In genomic region chr2:172082944-172083718, GRCh38 we compare ENCODE assay signal across 12 cellular contexts. TPM values are rescaled to one million over a fixed set of nuclear protein-coding genes. Genes with fewer than 3 reads are reported as not detected.
DNase-seq lines count a peak whose midpoint lies in the region; ATAC-seq and TF ChIP-seq lines count a peak whose summit lies in the region.
"Had no signal": no experiment of that assay in that cellular context is flagged by ENCODE, and none has a peak within 500 bp of the region (broad histone marks: within the 10 kb centered on the region; RNA-seq: fewer than 3 reads in every experiment).

No MANE protein-coding gene starts in this region.

- peak overlapping the region; percentile 56 to 97 (median 86) for H3K4me3 Mint-ChIP-seq in CD4-positive, CD25-positive, alpha-beta regulatory T cell
- peak overlapping the region; percentile 45 for H3K4me3 Mint-ChIP-seq in activated naive CD8-positive, alpha-beta T cell treated with anti-CD3 and anti-CD28 coated beads, Interleukin-2, amount 50 U/mL, for 24 hours
- H3K4me3 Mint-ChIP-seq in naive B cell: peak overlapping the region in 7 of 8 donors; percentile 9 to 86 (median 56)

- peak overlapping the region; percentile 90; the same call in 1 of the 2 replicates for H2AFZ ChIP-seq in GM23248

- peaks cover 0 to 18% (median 6%) of the 10 kb centered on the region in 7 donors for H3K9me3 Mint-ChIP-seq in CD4-positive, CD25-positive, alpha-beta regulatory T cell
- H3K9me3 Mint-ChIP-seq in activated naive CD8-positive, alpha-beta T cell treated with anti-CD3 and anti-CD28 coated beads, Interleukin-2, amount 50 U/mL, for 24 hours: peaks cover 4% of the 10 kb centered on the region
- H3K9me3 Mint-ChIP-seq in naive B cell: peaks cover 0 to 41% (median 36%) of the 10 kb centered on the region in 7 donors

- TF ChIP-seq POLR2A in esophagus muscularis mucosa (IDR thresholded peaks at IDR 0.05; ENCODE audit: low read depth): no peak

- no peak for DNase-seq in CD4-positive, CD25-positive, alpha-beta regulatory T cell
- DNase-seq in GM23248 (peak; percentile 38), naive B cell (no peak), NAMALWA (ENCODE audit: low spot score) (no peak), esophagus muscularis mucosa (ENCODE audit: extremely low spot score) (no peak)
- DNase-seq in activated naive CD8-positive, alpha-beta T cell treated with anti-CD3 and anti-CD28 coated beads, Interleukin-2, amount 50 U/mL, for 24 hours: no peak
- DNase-seq: GDM1, hypothalamus, psoas muscle had no signal

- in situ Hi-C loops in GM23248 (cut with MboI): no loop called here

- no peaks in the 10 kb centered on the region for H3F3A ChIP-seq in GM23248 (ENCODE audit: insufficient read depth)

- H3K27ac ChIP-seq in CD4-positive, CD25-positive, alpha-beta regulatory T cell (ENCODE audit: insufficient read depth, low read length, poor library complexity, severe bottlenecking): no peak overlapping the region
- H3K27ac ChIP-seq in GM23248 (no peak overlapping the region), esophagus muscularis mucosa (replicated peaks in 1 of 4) (no peak overlapping the region)
- H3K27ac ChIP-seq: psoas muscle had no signal

- peaks cover 58% of the 10 kb centered on the region for H3K4me1 ChIP-seq in CD4-positive, CD25-positive, alpha-beta regulatory T cell (ENCODE audit: control insufficient read depth, insufficient read depth, low read length, poor library complexity, severe bottlenecking)
- peaks cover 8% of the 10 kb centered on the region; the same call in 1 of the 2 replicates for H3K4me1 ChIP-seq in GM23248 (ENCODE audit: insufficient read depth)
- peaks cover 35 to 63% (median 48%) of the 10 kb centered on the region in 4 donors for H3K4me1 ChIP-seq in esophagus muscularis mucosa

- peak overlapping the region; percentile 77 for H3K4me2 ChIP-seq in GM23248 (ENCODE audit: unreplicated experiment)

- H3K27me3 ChIP-seq in CD4-positive, CD25-positive, alpha-beta regulatory T cell (ENCODE audit: control insufficient read depth, insufficient read depth, low read length): peaks cover 67% of the 10 kb centered on the region
- H3K27me3 ChIP-seq in GM23248 (replicated peaks; ENCODE audit: insufficient read depth) (peaks cover 14% of the 10 kb centered on the region), esophagus muscularis mucosa (peaks cover 31 to 87% (median 79%) of the 10 kb centered on the region in 4 donors)

- peaks cover 19% of the 10 kb centered on the region for H3K79me2 ChIP-seq in GM23248 (ENCODE audit: insufficient read depth)

- peak overlapping the region; percentile 41 for H3K4me3 ChIP-seq in CD4-positive, CD25-positive, alpha-beta regulatory T cell (ENCODE audit: low read depth, low read length)
- H3K4me3 ChIP-seq in GM23248: peak overlapping the region; percentile 81; the same call in 1 of the 2 replicates
- H3K4me3 ChIP-seq in esophagus muscularis mucosa: no peak overlapping the region
- H3K4me3 ChIP-seq: psoas muscle had no signal

- no peak for TF ChIP-seq EP300 in esophagus muscularis mucosa (IDR thresholded peaks at IDR 0.05)

- no peaks in the 10 kb centered on the region for H3K9me2 ChIP-seq in GM23248 (ENCODE audit: insufficient read depth)

- H3K9me3 ChIP-seq in CD4-positive, CD25-positive, alpha-beta regulatory T cell (ENCODE audit: control insufficient read depth in 2 of 2, low read length in 2 of 2): peaks cover 0 to 11% of the 10 kb centered on the region in 2 experiments
- H3K9me3 ChIP-seq in GM23248 (ENCODE audit: low read depth): no peaks in the 10 kb centered on the region
- H3K9me3 ChIP-seq in esophagus muscularis mucosa: no peaks in the 10 kb centered on the region
- H3K9me3 ChIP-seq: psoas muscle had no signal

- intact Hi-C loops in esophagus muscularis mucosa (cut with DNase I): no loop called here

- ATAC-seq in CD4-positive, CD25-positive, alpha-beta regulatory T cell (ENCODE audit: low read depth in 2 of 2): no peak
- ATAC-seq in activated naive CD8-positive, alpha-beta T cell treated with anti-CD3 and anti-CD28 coated beads, Interleukin-2, amount 50 U/mL, for 24 hours: no peak
- ATAC-seq in naive B cell (ENCODE audit: low read depth in 2 of 2): no peak
- no peak for ATAC-seq in GM19328 (IDR thresholded peaks at IDR 0.05; ENCODE audit: unreplicated experiment)
- ATAC-seq in GM18907 (IDR thresholded peaks at IDR 0.05; ENCODE audit: unreplicated experiment): no peak
- ATAC-seq: psoas muscle had no signal

- H4K20me1 ChIP-seq in GM23248 (ENCODE audit: insufficient read depth): no peaks in the 10 kb centered on the region

- no peak overlapping the region for H3K9ac ChIP-seq in GM23248

- H3K27ac Mint-ChIP-seq in CD4-positive, CD25-positive, alpha-beta regulatory T cell: peak overlapping the region in 2 of 3 donors; percentile 81 to 83
- H3K27ac Mint-ChIP-seq in activated naive CD8-positive, alpha-beta T cell treated with anti-CD3 and anti-CD28 coated beads, Interleukin-2, amount 50 U/mL, for 24 hours: no peak overlapping the region
- H3K27ac Mint-ChIP-seq in naive B cell: peak overlapping the region in 5 of 6 donors; percentile 49 to 95 (median 91)

- 33 to 45% methylated on average over 31 to 43 of the region's 43 CpGs for WGBS in GM23248 (ENCODE audit: low coverage in 1 of 2, low lambda C conversion rate in 2 of 2, missing lambda C conversion rate in 2 of 2), 2 experiments
- 9% methylated on average over 43 of the region's 43 CpGs for WGBS in esophagus muscularis mucosa

- no peaks in the 10 kb centered on the region for H3K36me3 Mint-ChIP-seq in CD4-positive, CD25-positive, alpha-beta regulatory T cell
- peaks cover 6% of the 10 kb centered on the region for H3K36me3 Mint-ChIP-seq in activated naive CD8-positive, alpha-beta T cell treated with anti-CD3 and anti-CD28 coated beads, Interleukin-2, amount 50 U/mL, for 24 hours (ENCODE audit: low read depth)
- peaks cover 0 to 8% of the 10 kb centered on the region in 2 donors for H3K36me3 Mint-ChIP-seq in naive B cell

- H3K36me3 ChIP-seq in CD4-positive, CD25-positive, alpha-beta regulatory T cell (ENCODE audit: control insufficient read depth, insufficient read depth, low read length): no peaks in the 10 kb centered on the region
- H3K36me3 ChIP-seq in GM23248 (ENCODE audit: low read depth) (no peaks in the 10 kb centered on the region), esophagus muscularis mucosa (no peaks in the 10 kb centered on the region)

- H3K27me3 Mint-ChIP-seq in CD4-positive, CD25-positive, alpha-beta regulatory T cell: peaks cover 98% of the 10 kb centered on the region
- H3K27me3 Mint-ChIP-seq in activated naive CD8-positive, alpha-beta T cell treated with anti-CD3 and anti-CD28 coated beads, Interleukin-2, amount 50 U/mL, for 24 hours: peaks cover 88% of the 10 kb centered on the region
- peaks cover 70 to 99% (median 84%) of the 10 kb centered on the region in 3 donors for H3K27me3 Mint-ChIP-seq in naive B cell

- TF ChIP-seq CTCF in esophagus muscularis mucosa (IDR thresholded peaks at IDR 0.05): no peak

- H3K4me1 Mint-ChIP-seq in CD4-positive, CD25-positive, alpha-beta regulatory T cell: peaks cover 18 to 72% (median 44%) of the 10 kb centered on the region in 4 donors
- H3K4me1 Mint-ChIP-seq in activated naive CD8-positive, alpha-beta T cell treated with anti-CD3 and anti-CD28 coated beads, Interleukin-2, amount 50 U/mL, for 24 hours: peaks cover 36% of the 10 kb centered on the region
- H3K4me1 Mint-ChIP-seq in naive B cell: peaks cover 14 to 41% (median 33%) of the 10 kb centered on the region in 3 donors

RNA-seq across cellular contexts. Expression of gene DLX1, which starts 2.2 kb away (rescaled TPM):
- total RNA-seq in CD4-positive, CD25-positive, alpha-beta regulatory T cell: not detected
- polyA plus RNA-seq in CD4-positive, CD25-positive, alpha-beta regulatory T cell: not detected
- total RNA-seq in GM23248 (2014; rRNA removed; shearing (Covaris generic)): 3.3 and 3.8 TPM in 2 replicates
- 7.9 and 9.5 TPM in 2 replicates for polyA plus RNA-seq in GM23248 (2016; fragmentation: Nextera tagmentation; extraction: Ambion mirVana)
- polyA plus RNA-seq in naive B cell (ENCODE audit: low read depth in 6 of 6): not detected
- total RNA-seq in esophagus muscularis mucosa: under 1 TPM in 3 of 4 donors, not detected in 1; 0.17 to 0.83 (median 0.23) TPM
- total RNA-seq: bronchial epithelial cell had no signal

RNA-seq across cellular contexts. Expression of gene DLX2, which starts 19.6 kb away (rescaled TPM):
- total RNA-seq in CD4-positive, CD25-positive, alpha-beta regulatory T cell: 0.47 TPM
- polyA plus RNA-seq in CD4-positive, CD25-positive, alpha-beta regulatory T cell: not detected
- total RNA-seq in GM23248 (2014; rRNA removed; shearing (Covaris generic)): 2.8 and 4.7 TPM in 2 replicates
- polyA plus RNA-seq in GM23248 (2016; fragmentation: Nextera tagmentation; extraction: Ambion mirVana): 6.0 and 6.8 TPM in 2 replicates
- not detected for polyA plus RNA-seq in naive B cell (ENCODE audit: low read depth in 6 of 6)
- total RNA-seq in esophagus muscularis mucosa: not detected
- total RNA-seq: bronchial epithelial cell, psoas muscle had no signal
- polyA plus RNA-seq: psoas muscle had no signal

Comparison
In these comparisons a context has a peak if more than half of its experiments do, and no peak if none do; other contexts are left out.
1. H3K4me3 ChIP-seq: peak in CD4-positive, CD25-positive, alpha-beta regulatory T cell (single experiment) and GM23248 (single experiment); none in esophagus muscularis mucosa (0 of 4).
2. Peak in every context shown above with its lines, with median percentiles within 50 percentile points of each other: H3K4me3 Mint-ChIP-seq.